29 cellular contexts compared by ENCODE assay signal in genomic region chr11:83112886-83113285, GRCh38.
"Had no signal": no experiment of that assay in that cellular context is flagged by ENCODE, and none has a peak within 500 bp of the region (broad histone marks: within the 10 kb centered on the region; RNA-seq: fewer than 3 reads in every experiment).

No MANE protein-coding gene starts in this region.

- H3K27ac ChIP-seq: coronary artery, esophagus squamous epithelium, heart right ventricle, left lung, ovary, psoas muscle, skin epidermis, spleen, suprapubic skin, transverse colon, upper lobe of right lung, uterus had no signal

- H3K4me1 ChIP-seq: esophagus squamous epithelium, psoas muscle, uterus had no signal

- H3K4me3 ChIP-seq: coronary artery, esophagus squamous epithelium, heart right ventricle, left lung, ovary, psoas muscle, skin epidermis, spleen, suprapubic skin, transverse colon, upper lobe of right lung, uterus had no signal

- H3K27ac Mint-ChIP-seq: effector memory CD8-positive, alpha-beta T cell; mesothelial cell of epicardium; naive thymus-derived CD4-positive, alpha-beta T cell; nephron; stimulated activated naive B cell treated with anti-CD40 and anti-IgM and Interleukin-4, amounts not matched to agents 10 μg/mL and 1 μg/mL and 100 μg/mL, for 72 hours; stimulated activated naive CD8-positive, alpha-beta T cell treated with anti-CD3 and anti-CD28 coated beads, Interleukin-15, Interleukin-2, amounts not matched to agents 100 ng/mL and 50 ng/mL, for 24 hours had no signal

- H3K9me3 Mint-ChIP-seq: effector memory CD8-positive, alpha-beta T cell; mesothelial cell of epicardium; naive thymus-derived CD4-positive, alpha-beta T cell; nephron; stimulated activated naive B cell treated with anti-CD40 and anti-IgM and Interleukin-4, amounts not matched to agents 10 μg/mL and 1 μg/mL and 100 μg/mL, for 72 hours; stimulated activated naive CD8-positive, alpha-beta T cell treated with anti-CD3 and anti-CD28 coated beads, Interleukin-15, Interleukin-2, amounts not matched to agents 100 ng/mL and 50 ng/mL, for 24 hours had no signal

- H3K36me3 ChIP-seq: esophagus squamous epithelium, heart right ventricle, left lung, ovary, suprapubic skin, transverse colon, upper lobe of right lung, uterus had no signal

- H3K9me3 ChIP-seq: esophagus squamous epithelium, heart right ventricle, left lung, ovary, psoas muscle, spleen, suprapubic skin, transverse colon, upper lobe of right lung, uterus had no signal

- DNase-seq: dermis blood vessel endothelial cell; effector memory CD8-positive, alpha-beta T cell; erythroblast; esophagus squamous epithelium; foreskin melanocyte; glutamatergic neuron; heart right ventricle; hippocampal formation; left cardiac atrium; left lung; mesenchymal stem cell; naive thymus-derived CD4-positive, alpha-beta T cell; nucleus accumbens; ovary; posterior cingulate gyrus; psoas muscle; right cardiac atrium; spleen; stimulated activated CD4-positive, alpha-beta T cell treated with anti-CD3 and anti-CD28 coated beads, Interleukin-4, amount 100 ng/mL, for 4 hours; stimulated activated naive B cell treated with anti-CD40 and anti-IgM and Interleukin-4, amounts not matched to agents 10 μg/mL and 1 μg/mL and 100 μg/mL, for 72 hours; transverse colon; upper lobe of right lung; uterus had no signal

- H3K36me3 Mint-ChIP-seq: mesothelial cell of epicardium had no signal

- H3K27me3 Mint-ChIP-seq: effector memory CD8-positive, alpha-beta T cell; stimulated activated naive B cell treated with anti-CD40 and anti-IgM and Interleukin-4, amounts not matched to agents 10 μg/mL and 1 μg/mL and 100 μg/mL, for 72 hours; stimulated activated naive CD8-positive, alpha-beta T cell treated with anti-CD3 and anti-CD28 coated beads, Interleukin-15, Interleukin-2, amounts not matched to agents 100 ng/mL and 50 ng/mL, for 24 hours had no signal

- H3K4me3 Mint-ChIP-seq: effector memory CD8-positive, alpha-beta T cell; mesothelial cell of epicardium; naive thymus-derived CD4-positive, alpha-beta T cell; nephron; stimulated activated naive B cell treated with anti-CD40 and anti-IgM and Interleukin-4, amounts not matched to agents 10 μg/mL and 1 μg/mL and 100 μg/mL, for 72 hours; stimulated activated naive CD8-positive, alpha-beta T cell treated with anti-CD3 and anti-CD28 coated beads, Interleukin-15, Interleukin-2, amounts not matched to agents 100 ng/mL and 50 ng/mL, for 24 hours had no signal

- H3K27me3 ChIP-seq: esophagus squamous epithelium, heart right ventricle, left lung, ovary, spleen, suprapubic skin, transverse colon, upper lobe of right lung, uterus had no signal
